ENCODE assay signal across 8 cellular contexts in genomic region chr1:37475380-37476086, GRCh38. TPM values are rescaled to one million over a fixed set of nuclear protein-coding genes. Genes with fewer than 3 reads are reported as not detected.
A peak's percentile ranks its signal among the peaks of the same experiment; 100 is the strongest.
DNase-seq lines count a peak whose midpoint lies in the region; ATAC-seq lines count a peak whose summit lies in the region.

No MANE protein-coding gene starts in this region.

- peak overlapping the region; percentile 97 for H3K27ac Mint-ChIP-seq in stimulated activated memory B cell treated with anti-CD40 and anti-IgM and Interleukin-4, amounts not matched to agents 10 μg/mL and 1 μg/mL and 100 μg/mL, for 72 hours

- H3K27me3 Mint-ChIP-seq in stimulated activated memory B cell treated with anti-CD40 and anti-IgM and Interleukin-4, amounts not matched to agents 10 μg/mL and 1 μg/mL and 100 μg/mL, for 72 hours = no peaks in the 10 kb centered on the region

- no peaks in the 10 kb centered on the region for H3K9me3 Mint-ChIP-seq in stimulated activated memory B cell treated with anti-CD40 and anti-IgM and Interleukin-4, amounts not matched to agents 10 μg/mL and 1 μg/mL and 100 μg/mL, for 72 hours

- DNase-seq in HT1080 (ENCODE audit: low read depth) (peak; percentile 36), iPS DF 6.9 (ENCODE audit: low read depth, low spot score) (no peak), AML-193 (lab: John Stamatoyannopoulos, UW) (no peak), NCI-H187 (lab: John Stamatoyannopoulos, UW) (no peak), Kasumi-1 (lab: John Stamatoyannopoulos, UW) (no peak)
- peak; percentile 71 for DNase-seq in activated CD8-positive, alpha-beta memory T cell treated with anti-CD3 and anti-CD28 coated beads for 24 hours

- H3K4me1 Mint-ChIP-seq in stimulated activated memory B cell treated with anti-CD40 and anti-IgM and Interleukin-4, amounts not matched to agents 10 μg/mL and 1 μg/mL and 100 μg/mL, for 72 hours = peaks cover 56% of the 10 kb centered on the region

- no peaks in the 10 kb centered on the region; the same call in 1 of the 2 replicates for H3K27me3 ChIP-seq in iPS DF 6.9 (ENCODE audit: control insufficient read depth, insufficient read depth, low read length)

- peak overlapping the region; percentile 61; the same call in 1 of the 2 replicates for H3K4me3 ChIP-seq in iPS DF 6.9 (ENCODE audit: low read length)

- no peaks in the 10 kb centered on the region for H3K9me3 ChIP-seq in iPS DF 6.9 (ENCODE audit: control insufficient read depth, insufficient read depth, low read length)

- peaks cover 50% of the 10 kb centered on the region for H3K36me3 Mint-ChIP-seq in stimulated activated memory B cell treated with anti-CD40 and anti-IgM and Interleukin-4, amounts not matched to agents 10 μg/mL and 1 μg/mL and 100 μg/mL, for 72 hours

- peak overlapping the region; percentile 97 for H3K4me3 Mint-ChIP-seq in stimulated activated memory B cell treated with anti-CD40 and anti-IgM and Interleukin-4, amounts not matched to agents 10 μg/mL and 1 μg/mL and 100 μg/mL, for 72 hours

- ATAC-seq in stimulated activated memory B cell treated with anti-CD40 and anti-IgM and Interleukin-4, amounts not matched to agents 10 μg/mL and 1 μg/mL and 100 μg/mL, for 72 hours = no peak
- no peak for ATAC-seq in HG02970 (IDR thresholded peaks at IDR 0.05; ENCODE audit: low FRiP score, unreplicated experiment)

- WGBS in iPS DF 6.9 (ENCODE audit: insufficient coverage, insufficient read length) = no CpG with 5 or more reads among the region's 24 CpGs

- peaks cover 17% of the 10 kb centered on the region for H3K4me1 ChIP-seq in iPS DF 6.9 (ENCODE audit: control insufficient read depth, insufficient read depth, low read length)

- H3K36me3 ChIP-seq in iPS DF 6.9 (ENCODE audit: control insufficient read depth, insufficient read depth, low read length) = peaks cover 8% of the 10 kb centered on the region

- no peak overlapping the region for H3K27ac ChIP-seq in iPS DF 6.9 (ENCODE audit: low read length)

RNA-seq across cellular contexts. Expression of gene ZC3H12A, which starts 1.2 kb away (rescaled TPM):
- total RNA-seq in HT1080 (2014; rRNA removed; shearing (Covaris generic)) = 8.7 and 9.8 TPM in 2 replicates
- 7.6 and 10.3 TPM in 2 replicates for polyA plus RNA-seq in HT1080 (2015; cell fraction: cytosol; rRNA removed)
- 47.2 and 49.4 TPM in 2 replicates for polyA plus RNA-seq in HT1080 (2015; cell fraction: nucleus; rRNA removed)

RNA-seq across cellular contexts. Expression of gene MEAF6, which starts 39.0 kb away (rescaled TPM):
- 65.4 and 72.9 TPM in 2 replicates for total RNA-seq in HT1080 (2014; rRNA removed; shearing (Covaris generic))
- 79.2 and 84.5 TPM in 2 replicates for polyA plus RNA-seq in HT1080 (2015; cell fraction: cytosol; rRNA removed)
- 45.8 and 50.2 TPM in 2 replicates for polyA plus RNA-seq in HT1080 (2015; cell fraction: nucleus; rRNA removed)

Comparison
In these comparisons a context has a peak if more than half of its experiments do, and no peak if none do; other contexts are left out.
1. DNase-seq: peak in HT1080 (single experiment) and activated CD8-positive, alpha-beta memory T cell treated with anti-CD3 and anti-CD28 coated beads for 24 hours (single experiment); none in iPS DF 6.9 (single experiment), AML-193 (0 of 2), NCI-H187 (0 of 2) and Kasumi-1 (0 of 2).